In genomic region chr9:110714314-110714713, GRCh38 we compare ENCODE assay signal across 1 cellular context.
TF ChIP-seq lines count a peak whose summit lies in the region.

No MANE protein-coding gene starts in this region.

TF ChIP-seq in endothelial cell of umbilical vein, 7 proteins besides CTCF, POLR2A, EP300 and RAD21:
- TF ChIP-seq GATA2 (IDR thresholded peaks at IDR 0.05; ENCODE audit: insufficient read depth, insufficient read length, low read depth, low read length) (no peak), JUN (IDR thresholded peaks at IDR 0.05; ENCODE audit: borderline replicate concordance, insufficient read depth, insufficient read length, low read depth) (no peak), EZH2 (IDR thresholded peaks at IDR 0.05; ENCODE audit: borderline replicate concordance, low read depth, low read length, severe bottlenecking) (no peak), MYC (IDR thresholded peaks at IDR 0.05; ENCODE audit: low read depth, low read length) (no peak), MAX (IDR thresholded peaks at IDR 0.05; ENCODE audit: insufficient read depth, insufficient read length) (no peak), FOS (IDR thresholded peaks at IDR 0.05; ENCODE audit: borderline replicate concordance, insufficient read depth, low read length) (no peak), POLR2AphosphoS5 (IDR thresholded peaks at IDR 0.05; ENCODE audit: insufficient read depth, low read depth, low read length) (no peak)
TF ChIP-seq in endothelial cell of umbilical vein: peak in this region for 0.
